ENCODE assay signal across 7 cellular contexts in genomic region chr10:112721080-112721698, GRCh38.
DNase-seq lines count a peak whose midpoint lies in the region; ATAC-seq and TF ChIP-seq lines count a peak whose summit lies in the region.

No MANE protein-coding gene starts in this region.

- H3K4me1 Mint-ChIP-seq in naive thymus-derived CD8-positive, alpha-beta T cell: peaks cover 0 to 5% (median 0%) of the 10 kb centered on the region in 4 donors
- no peaks in the 10 kb centered on the region for H3K4me1 Mint-ChIP-seq in stimulated activated memory B cell treated with anti-CD40 and anti-IgM and Interleukin-4, amounts not matched to agents 10 μg/mL and 1 μg/mL and 100 μg/mL, for 72 hours

- H3K36me3 ChIP-seq in HCT116 (ENCODE audit: control insufficient read depth in 1 of 2, insufficient read depth in 2 of 2, low read length in 2 of 2) (no peaks in the 10 kb centered on the region), OCI-LY3 (replicated peaks; ENCODE audit: low read depth, low read length) (no peaks in the 10 kb centered on the region)

- H3K27me3 Mint-ChIP-seq in naive thymus-derived CD8-positive, alpha-beta T cell: no peaks in the 10 kb centered on the region
- H3K27me3 Mint-ChIP-seq in stimulated activated memory B cell treated with anti-CD40 and anti-IgM and Interleukin-4, amounts not matched to agents 10 μg/mL and 1 μg/mL and 100 μg/mL, for 72 hours: no peaks in the 10 kb centered on the region

- intact Hi-C loops in HCT116 (cut with micrococcal nuclease): loop anchor here (5.0 to 10.0 kb wide), 3 partner anchors 231 to 801 kb away; partner anchors contain the start of gene TCF7L2

- RAD21 ChIA-PET in HCT116 (lab: Charles Lee; ENCODE audit: low non-redundant PET in 1 of 2, low total read pairs in 2 of 2, uncharacterized antibody in 2 of 2, unreplicated experiment in 2 of 2): no interaction called here

- H3K4me2 ChIP-seq in HCT116 (ENCODE audit: low read length) (no peak overlapping the region), OCI-LY3 (ENCODE audit: low read length) (no peak overlapping the region)

- no peaks in the 10 kb centered on the region for H3K9me3 Mint-ChIP-seq in naive thymus-derived CD8-positive, alpha-beta T cell
- H3K9me3 Mint-ChIP-seq in stimulated activated memory B cell treated with anti-CD40 and anti-IgM and Interleukin-4, amounts not matched to agents 10 μg/mL and 1 μg/mL and 100 μg/mL, for 72 hours: no peaks in the 10 kb centered on the region

- no peaks in the 10 kb centered on the region for H3K27me3 ChIP-seq in HCT116 (ENCODE audit: insufficient read depth, low read length)
- H3K27me3 ChIP-seq in OCI-LY3 (ENCODE audit: low read depth, low read length): no peaks in the 10 kb centered on the region

- H3K9me2 ChIP-seq in HCT116 (ENCODE audit: insufficient read depth): no peaks in the 10 kb centered on the region

- no peaks in the 10 kb centered on the region for H4K20me1 ChIP-seq in HCT116 (ENCODE audit: insufficient read depth)
- H4K20me1 ChIP-seq in OCI-LY3 (ENCODE audit: insufficient read depth, low read length): no peaks in the 10 kb centered on the region

- no TSS peak for BruUV-seq in HCT116 (replicated peaks; lab: Mats Ljungman, UMichigan)

- no peak for TF ChIP-seq POLR2A in HCT116 (IDR thresholded peaks at IDR 0.05; ENCODE audit: borderline replicate concordance, extremely low read depth, insufficient read depth, insufficient read length)
- TF ChIP-seq POLR2A in erythroblast (IDR thresholded peaks at IDR 0.05; ENCODE audit: low read length): no peak

- H3K27ac Mint-ChIP-seq in naive thymus-derived CD8-positive, alpha-beta T cell: no peak overlapping the region
- H3K27ac Mint-ChIP-seq in stimulated activated memory B cell treated with anti-CD40 and anti-IgM and Interleukin-4, amounts not matched to agents 10 μg/mL and 1 μg/mL and 100 μg/mL, for 72 hours: no peak overlapping the region

- CTCF ChIA-PET in HCT116 (lab: Charles Lee): interaction anchor here (1.0 kb wide), 1 partner anchor 9 kb away, joined by 3 read pairs; no protein-coding TSS in a partner anchor

- peak; percentile 37 for DNase-seq in GM12865 (ENCODE audit: low read depth)
- peak; percentile 51 for DNase-seq in HCT116 (ENCODE audit: low read depth, low spot score)
- DNase-seq in erythroblast (lab: John Stamatoyannopoulos, UW): peak; percentile 37 to 57
- peak in 6 of 10 donors; percentile 4 to 42 (median 23) for DNase-seq in naive thymus-derived CD8-positive, alpha-beta T cell
- no peak for DNase-seq in T-helper 9 cell

- no peak overlapping the region for H2AFZ ChIP-seq in HCT116 (ENCODE audit: low read depth, low read length, poor library complexity, severe bottlenecking)
- no peak overlapping the region for H2AFZ ChIP-seq in OCI-LY3 (ENCODE audit: low read depth, low read length)

- H3K79me2 ChIP-seq in HCT116 (ENCODE audit: insufficient read depth, low read length): no peaks in the 10 kb centered on the region; the same call in 1 of the 2 replicates
- H3K79me2 ChIP-seq in OCI-LY3 (ENCODE audit: low read length): no peaks in the 10 kb centered on the region

- no peak overlapping the region for H3K4me3 Mint-ChIP-seq in naive thymus-derived CD8-positive, alpha-beta T cell
- H3K4me3 Mint-ChIP-seq in stimulated activated memory B cell treated with anti-CD40 and anti-IgM and Interleukin-4, amounts not matched to agents 10 μg/mL and 1 μg/mL and 100 μg/mL, for 72 hours: no peak overlapping the region

- peak; percentile 74 for TF ChIP-seq RAD21 in HCT116 (IDR thresholded peaks at IDR 0.05; ENCODE audit: low read depth)

- H3K27ac ChIP-seq in HCT116 (ENCODE audit: low read depth, low read length) (no peak overlapping the region), OCI-LY3 (ENCODE audit: low read length) (no peak overlapping the region)

- TF ChIP-seq CTCF in GM12865 (IDR thresholded peaks at IDR 0.05; ENCODE audit: insufficient read depth, low read depth, low read length, missing control alignments): peak; percentile 37
- peak; percentile 39 to 82 (median 80); a peak in 5 of 6 replicates for TF ChIP-seq CTCF in HCT116 (IDR thresholded peaks at IDR 0.05 in 2 of 3, conservative IDR thresholded peaks at IDR 0.05 in 1 of 3; ENCODE audit: borderline replicate concordance in 1 of 3, insufficient read depth in 1 of 3, low read depth in 2 of 3, low read length in 2 of 3)
- TF ChIP-seq CTCF in OCI-LY3 (IDR thresholded peaks at IDR 0.05; ENCODE audit: low read depth, low read length): peak; percentile 55

- no peak overlapping the region for H3K4me3 ChIP-seq in GM12865 (ENCODE audit: low read depth, low read length)
- no peak overlapping the region for H3K4me3 ChIP-seq in HCT116 (replicated peaks in 1 of 2; ENCODE audit: low read depth in 1 of 2, low read length in 2 of 2)
- H3K4me3 ChIP-seq in OCI-LY3 (ENCODE audit: low read length): no peak overlapping the region

- no peak overlapping the region for H3K9ac ChIP-seq in HCT116 (ENCODE audit: low read length)
- no peak overlapping the region for H3K9ac ChIP-seq in OCI-LY3 (ENCODE audit: low read length)

- peak; percentile 82 for ATAC-seq in HCT116
- ATAC-seq in naive thymus-derived CD8-positive, alpha-beta T cell: peak in 1 of 2 donors; percentile 48
- no peak for ATAC-seq in stimulated activated memory B cell treated with anti-CD40 and anti-IgM and Interleukin-4, amounts not matched to agents 10 μg/mL and 1 μg/mL and 100 μg/mL, for 72 hours

- POLR2A ChIA-PET in HCT116 (lab: Charles Lee): interaction anchor here (1.0 kb wide), 1 partner anchor 10 kb away, joined by 3 read pairs; no protein-coding TSS in a partner anchor
- POLR2A ChIA-PET in naive thymus-derived CD8-positive, alpha-beta T cell (lab: Charles Lee): no interaction called here

- H3K36me3 Mint-ChIP-seq in naive thymus-derived CD8-positive, alpha-beta T cell: peaks cover 0 to 14% (median 14%) of the 10 kb centered on the region in 3 donors
- H3K36me3 Mint-ChIP-seq in stimulated activated memory B cell treated with anti-CD40 and anti-IgM and Interleukin-4, amounts not matched to agents 10 μg/mL and 1 μg/mL and 100 μg/mL, for 72 hours: peaks cover 38% of the 10 kb centered on the region

- H3K9me3 ChIP-seq in HCT116 (ENCODE audit: control insufficient read depth in 1 of 2, insufficient read depth in 1 of 2, low read depth in 1 of 2, low read length in 2 of 2): no peaks in the 10 kb centered on the region
- H3K9me3 ChIP-seq in OCI-LY3 (ENCODE audit: insufficient read depth, low read length): no peaks in the 10 kb centered on the region

- peaks cover 14 to 21% of the 10 kb centered on the region in 2 experiments for H3K4me1 ChIP-seq in HCT116 (ENCODE audit: control insufficient read depth in 1 of 2, insufficient read depth in 2 of 2, low read length in 2 of 2)
- no peaks in the 10 kb centered on the region for H3K4me1 ChIP-seq in OCI-LY3 (ENCODE audit: low read length)

TF ChIP-seq in HCT116, 20 proteins besides CTCF, POLR2A, EP300 and RAD21:
- TF ChIP-seq ZBTB33 (IDR thresholded peaks at IDR 0.05; ENCODE audit: extremely low read depth, insufficient replicate concordance, low read length): no peak
- TF ChIP-seq YY1 (IDR thresholded peaks at IDR 0.05; ENCODE audit: extremely low read depth, insufficient replicate concordance, low read depth, low read length): peak; percentile 22
- TF ChIP-seq FOSL1 (IDR thresholded peaks at IDR 0.05; ENCODE audit: low read depth): 0 out of 2 replicates have a peak, but pooled peaks have one; percentile 13
- no peak; the same call in 1 of the 2 replicates for TF ChIP-seq SIN3A (IDR thresholded peaks at IDR 0.05; ENCODE audit: low read depth)
- TF ChIP-seq MAX (IDR thresholded peaks at IDR 0.05): peak; percentile 28; the same call in 1 of the 2 replicates
TF ChIP-seq in HCT116: peak in this region for 3.
